22 cellular contexts compared by ENCODE assay signal in the genomic region with DNA sequence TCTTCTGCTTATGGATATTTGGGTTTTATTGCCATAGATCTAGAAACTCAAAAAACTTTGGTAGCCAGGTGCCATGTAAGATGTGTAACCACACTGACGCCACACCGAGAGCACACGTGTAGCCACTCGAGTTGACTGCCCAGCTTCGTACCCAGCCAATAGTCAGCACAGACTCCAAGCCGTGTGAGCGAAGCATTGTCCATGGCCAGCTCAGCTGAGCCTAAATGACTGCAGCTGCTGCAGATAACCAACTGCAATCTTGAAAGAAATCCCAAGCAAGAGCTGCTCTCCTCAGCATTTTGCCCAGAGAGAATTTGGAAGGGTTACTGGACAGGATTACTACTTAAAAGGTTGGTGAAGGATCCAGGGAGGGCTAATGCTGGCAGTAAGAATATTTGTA.
DNase-seq lines count a peak whose midpoint lies in the region; ATAC-seq, FAIRE-seq and TF ChIP-seq lines count a peak whose summit lies in the region.
"Had no signal": no experiment of that assay in that cellular context is flagged by ENCODE, and none has a peak within 500 bp of the region (broad histone marks: within the 10 kb centered on the region; RNA-seq: fewer than 3 reads in every experiment).

No MANE protein-coding gene starts in this region.

- WGBS in right cardiac atrium, result 78% methylated on average over 7 of the region's 7 CpGs
- WGBS in heart right ventricle, 2 donors, result 85 to 91% methylated on average over 7 of the region's 7 CpGs
- no CpG with 5 or more reads among the region's 7 CpGs for WGBS in neuronal stem cell (ENCODE audit: extremely low coverage in 2 of 2, insufficient read length in 2 of 2, insufficient replicate concordance in 1 of 2), 2 donors
- WGBS in aorta, 2 donors, result 91 to 96% methylated on average over 7 of the region's 7 CpGs

- H3K18ac ChIP-seq in neuronal stem cell (ENCODE audit: low read length), result peak overlapping the region; percentile 21

- no peak overlapping the region for H3K4ac ChIP-seq in neuronal stem cell (ENCODE audit: low read length)

- H3K4me3 ChIP-seq in right cardiac atrium (ENCODE audit: low read length) (no peak overlapping the region), heart right ventricle (no peak overlapping the region), bronchial epithelial cell (ENCODE audit: low read depth, low read length) (no peak overlapping the region), neuronal stem cell (ENCODE audit: low read length in 2 of 2) (no peak overlapping the region), aorta (ENCODE audit: low read length in 2 of 2) (no peak overlapping the region), SJCRH30 (no peak overlapping the region)

- no peaks in the 10 kb centered on the region for H3K36me3 ChIP-seq in heart right ventricle
- H3K36me3 ChIP-seq in bronchial epithelial cell (ENCODE audit: control insufficient read depth, insufficient read depth, low read length), result no peaks in the 10 kb centered on the region
- H3K36me3 ChIP-seq in neuronal stem cell (replicated peaks in 1 of 2; ENCODE audit: control insufficient read depth in 2 of 2, insufficient read depth in 2 of 2, low read length in 2 of 2), result peaks cover 0 to 2% of the 10 kb centered on the region in 2 donors
- H3K36me3 ChIP-seq in aorta (ENCODE audit: control insufficient read depth in 1 of 2, insufficient read depth in 2 of 2, low read length in 1 of 2), result no peaks in the 10 kb centered on the region
- H3K36me3 ChIP-seq in SJCRH30, result no peaks in the 10 kb centered on the region

- no peaks in the 10 kb centered on the region for H3K4me1 ChIP-seq in right cardiac atrium (ENCODE audit: control insufficient read depth, insufficient read depth, low read length)
- H3K4me1 ChIP-seq in heart right ventricle, result peaks cover 0 to 7% (median 0%) of the 10 kb centered on the region in 9 donors
- peaks cover 0 to 3% of the 10 kb centered on the region in 2 donors for H3K4me1 ChIP-seq in neuronal stem cell (ENCODE audit: control insufficient read depth in 2 of 2, insufficient read depth in 1 of 2, low read depth in 1 of 2, low read length in 2 of 2)
- H3K4me1 ChIP-seq in aorta (ENCODE audit: control insufficient read depth in 1 of 2, insufficient read depth in 2 of 2, low read length in 2 of 2), result peaks cover 0 to 2% of the 10 kb centered on the region in 2 donors
- no peaks in the 10 kb centered on the region for H3K4me1 ChIP-seq in SJCRH30

- H3K14ac ChIP-seq in neuronal stem cell (ENCODE audit: low read length), result no peak overlapping the region

- no peak overlapping the region for H2BK5ac ChIP-seq in neuronal stem cell (ENCODE audit: low read length)

- no peak overlapping the region for H2AK5ac ChIP-seq in neuronal stem cell (ENCODE audit: low read depth, low read length)

- no peak overlapping the region for H4K8ac ChIP-seq in neuronal stem cell (ENCODE audit: low read depth, low read length)

- H3K79me1 ChIP-seq in neuronal stem cell (ENCODE audit: low read depth, low read length), result no peaks in the 10 kb centered on the region

- no peaks in the 10 kb centered on the region for H3K9me3 ChIP-seq in right cardiac atrium (ENCODE audit: control insufficient read depth, low read length)
- no peaks in the 10 kb centered on the region for H3K9me3 ChIP-seq in heart right ventricle
- H3K9me3 ChIP-seq in neuronal stem cell (replicated peaks in 1 of 2; ENCODE audit: control insufficient read depth in 2 of 2, insufficient read depth in 1 of 2, low read depth in 1 of 2, low read length in 2 of 2), result peaks cover 0 to 2% of the 10 kb centered on the region in 2 donors
- H3K9me3 ChIP-seq in aorta (ENCODE audit: control insufficient read depth, low read length), result no peaks in the 10 kb centered on the region
- no peaks in the 10 kb centered on the region for H3K9me3 ChIP-seq in SJCRH30 (replicated peaks)

- no peak overlapping the region for H4K91ac ChIP-seq in neuronal stem cell (ENCODE audit: low read depth, low read length, poor library complexity)

- H3K27ac ChIP-seq in right cardiac atrium (ENCODE audit: low read length), result no peak overlapping the region
- H3K27ac ChIP-seq in heart right ventricle, result no peak overlapping the region
- H3K27ac ChIP-seq in neuronal stem cell (replicated peaks; ENCODE audit: low read length), result no peak overlapping the region
- H3K27ac ChIP-seq in aorta (ENCODE audit: low read depth in 1 of 2, low read length in 2 of 2), result no peak overlapping the region
- no peak overlapping the region for H3K27ac ChIP-seq in SJCRH30
- H3K27ac ChIP-seq: 22Rv1 had no signal

- H3K4me2 ChIP-seq in neuronal stem cell (ENCODE audit: insufficient read depth, low read length, poor library complexity, severe bottlenecking), result no peak overlapping the region

- intact Hi-C loops in right cardiac atrium (cut with DNase I), result loop anchor here in 3 of 4 donors (5.0 to 10.0 kb wide), 3 partner anchors 683 to 693 kb away; no protein-coding TSS in a partner anchor
- intact Hi-C loops in heart right ventricle (cut with DNase I), result loop anchor here in 4 of 10 donors (5.0 to 10.0 kb wide), 3 partner anchors 685 to 693 kb away; no protein-coding TSS in a partner anchor
- intact Hi-C loops in aorta (cut with DNase I), result loop anchor here (5.0 to 10.0 kb wide), 5 partner anchors 323 to 803 kb away; no protein-coding TSS in a partner anchor

- DNase-seq in right cardiac atrium, result peak in 1 of 3 donors; percentile 35
- no peak for DNase-seq in heart right ventricle
- no peak for DNase-seq in bronchial epithelial cell (ENCODE audit: low read depth)
- no peak for DNase-seq in neuronal stem cell (ENCODE audit: low spot score)
- DNase-seq in aorta, result no peak
- DNase-seq in SJCRH30, result no peak
- no peak for DNase-seq in NCI-H1694 (lab: John Stamatoyannopoulos, UW)
- DNase-seq: ACHN; AML-193; DMS53; GDM1; H7; HFFc6; Kasumi-1; NCI-H1417 treated with DMSO at 0.1 percent for 48 hours; NCI-H187 treated with DMSO at 0.1 percent for 48 hours; NCI-H510A; NK-92 treated with Interleukin-12 subunit alpha and Interleukin-12 subunit beta, amount 100 ng/mL, for 24 hours had no signal

- no peak overlapping the region for H3K9ac ChIP-seq in neuronal stem cell (ENCODE audit: low read depth, low read length, poor library complexity)

- no peak overlapping the region for H2AFZ ChIP-seq in neuronal stem cell (ENCODE audit: low read length)

- ATAC-seq in right cardiac atrium (peak; percentile 33 to 43), heart right ventricle (no peak), aorta (ENCODE audit: low FRiP score) (peak; percentile 47), GM18498 (IDR thresholded peaks at IDR 0.05; ENCODE audit: unreplicated experiment) (no peak)

- H2BK12ac ChIP-seq in neuronal stem cell (ENCODE audit: low read length), result no peak overlapping the region

- no peak overlapping the region for H3K23ac ChIP-seq in neuronal stem cell (ENCODE audit: low read depth, low read length, poor library complexity)

- no peak overlapping the region for H2BK15ac ChIP-seq in neuronal stem cell (ENCODE audit: low read length)

- no peak overlapping the region for H2BK120ac ChIP-seq in neuronal stem cell (ENCODE audit: low read depth, low read length)

- H3K27me3 ChIP-seq in right cardiac atrium (ENCODE audit: control insufficient read depth, insufficient read depth), result no peaks in the 10 kb centered on the region
- H3K27me3 ChIP-seq in heart right ventricle, result no peaks in the 10 kb centered on the region
- no peaks in the 10 kb centered on the region for H3K27me3 ChIP-seq in bronchial epithelial cell (ENCODE audit: control insufficient read depth, insufficient read depth, low read length)
- H3K27me3 ChIP-seq in neuronal stem cell (ENCODE audit: control insufficient read depth in 3 of 3, insufficient read depth in 3 of 3, low read depth in 1 of 3, low read length in 3 of 3), result no peaks in the 10 kb centered on the region
- H3K27me3 ChIP-seq in aorta (ENCODE audit: control insufficient read depth in 1 of 2, insufficient read depth in 2 of 2, low read length in 1 of 2), result peaks cover 0 to 2% of the 10 kb centered on the region in 2 donors
- 0 out of 2 replicates have a peak, but pooled peaks cover 11% of the 10 kb centered on the region for H3K27me3 ChIP-seq in SJCRH30

- TF ChIP-seq CTCF in heart right ventricle (IDR thresholded peaks at IDR 0.05) (no peak), bronchial epithelial cell (IDR thresholded peaks at IDR 0.05; ENCODE audit: insufficient read depth, low read length, severe bottlenecking) (no peak)

- peak; percentile 62 for FAIRE-seq in bronchial epithelial cell (lab: Jason Lieb, UNC)
- FAIRE-seq: D721Med, GM19239 had no signal

Comparison
In these comparisons a context has a peak if more than half of its experiments do, and no peak if none do; other contexts are left out.
1. ATAC-seq: peak in right cardiac atrium (2 of 2) and aorta (single experiment); none in heart right ventricle (0 of 8) and GM18498 (single experiment).